In the genomic region with DNA sequence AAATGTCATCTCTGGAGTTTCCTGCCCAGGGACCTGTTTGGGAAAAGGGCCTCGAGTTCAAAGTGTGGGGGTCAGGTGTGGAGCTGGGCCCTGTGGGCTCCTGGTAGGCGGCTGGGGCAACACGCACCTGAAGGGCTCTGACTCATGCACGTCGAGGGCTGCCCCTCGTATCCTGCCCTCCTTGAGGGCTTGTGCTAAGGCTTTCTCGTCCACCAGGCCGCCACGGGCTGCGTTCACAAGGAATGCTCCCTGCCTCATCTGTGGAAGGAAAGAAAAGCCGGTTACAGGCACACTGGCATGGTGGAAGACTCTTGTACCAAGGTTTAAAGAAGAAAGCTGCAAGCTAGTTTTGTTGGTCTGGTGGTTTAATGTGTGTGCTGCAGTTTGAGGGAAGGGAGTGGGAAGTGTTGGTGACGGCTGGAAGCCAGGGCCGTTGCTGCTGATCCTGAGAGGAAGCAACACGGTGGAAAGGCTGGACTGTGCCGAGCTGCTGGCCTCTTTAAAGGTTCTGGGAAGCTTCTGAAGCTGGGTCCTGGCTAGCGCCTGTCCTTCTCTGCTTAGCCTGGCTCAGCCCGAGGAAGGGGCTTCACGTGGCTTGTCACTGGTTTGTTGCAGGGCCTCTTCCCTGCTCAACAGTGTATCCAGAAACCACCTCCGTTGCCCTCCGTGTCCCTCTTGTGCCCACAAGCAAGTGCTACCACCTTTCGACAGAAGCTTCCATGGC, we compare ENCODE assay signal across 2 cellular contexts.
A peak's percentile ranks its signal among the peaks of the same experiment; 100 is the strongest.
TF ChIP-seq lines count a peak whose summit lies in the region.

No MANE protein-coding gene starts in this region.

TF ChIP-seq in GM23338, 12 proteins besides CTCF, POLR2A, EP300 and RAD21 (continues in another document):
- TF ChIP-seq EZH2phosphoT487 (IDR thresholded peaks at IDR 0.05; ENCODE audit: unreplicated experiment) (no peak), STAT1 (IDR thresholded peaks at IDR 0.05; ENCODE audit: unreplicated experiment) (no peak), ZNF114 (CRISPR knock-in tag; IDR thresholded peaks at IDR 0.05) (no peak), POLR2AphosphoS5 (IDR thresholded peaks at IDR 0.05; ENCODE audit: low read depth) (no peak; the same call in 1 of the 2 replicates), ZNF331 (CRISPR knock-in tag; IDR thresholded peaks at IDR 0.05; ENCODE audit: low read depth) (no peak), CREB1 (CRISPR knock-in tag; IDR thresholded peaks at IDR 0.05; ENCODE audit: low read depth) (no peak), NANOG (IDR thresholded peaks at IDR 0.05; ENCODE audit: borderline replicate concordance) (no peak), JUNB (IDR thresholded peaks at IDR 0.05; ENCODE audit: unreplicated experiment) (no peak), EZH2 (IDR thresholded peaks at IDR 0.05; ENCODE audit: low read depth, unreplicated experiment) (no peak)
- TF ChIP-seq, protein P1, sequence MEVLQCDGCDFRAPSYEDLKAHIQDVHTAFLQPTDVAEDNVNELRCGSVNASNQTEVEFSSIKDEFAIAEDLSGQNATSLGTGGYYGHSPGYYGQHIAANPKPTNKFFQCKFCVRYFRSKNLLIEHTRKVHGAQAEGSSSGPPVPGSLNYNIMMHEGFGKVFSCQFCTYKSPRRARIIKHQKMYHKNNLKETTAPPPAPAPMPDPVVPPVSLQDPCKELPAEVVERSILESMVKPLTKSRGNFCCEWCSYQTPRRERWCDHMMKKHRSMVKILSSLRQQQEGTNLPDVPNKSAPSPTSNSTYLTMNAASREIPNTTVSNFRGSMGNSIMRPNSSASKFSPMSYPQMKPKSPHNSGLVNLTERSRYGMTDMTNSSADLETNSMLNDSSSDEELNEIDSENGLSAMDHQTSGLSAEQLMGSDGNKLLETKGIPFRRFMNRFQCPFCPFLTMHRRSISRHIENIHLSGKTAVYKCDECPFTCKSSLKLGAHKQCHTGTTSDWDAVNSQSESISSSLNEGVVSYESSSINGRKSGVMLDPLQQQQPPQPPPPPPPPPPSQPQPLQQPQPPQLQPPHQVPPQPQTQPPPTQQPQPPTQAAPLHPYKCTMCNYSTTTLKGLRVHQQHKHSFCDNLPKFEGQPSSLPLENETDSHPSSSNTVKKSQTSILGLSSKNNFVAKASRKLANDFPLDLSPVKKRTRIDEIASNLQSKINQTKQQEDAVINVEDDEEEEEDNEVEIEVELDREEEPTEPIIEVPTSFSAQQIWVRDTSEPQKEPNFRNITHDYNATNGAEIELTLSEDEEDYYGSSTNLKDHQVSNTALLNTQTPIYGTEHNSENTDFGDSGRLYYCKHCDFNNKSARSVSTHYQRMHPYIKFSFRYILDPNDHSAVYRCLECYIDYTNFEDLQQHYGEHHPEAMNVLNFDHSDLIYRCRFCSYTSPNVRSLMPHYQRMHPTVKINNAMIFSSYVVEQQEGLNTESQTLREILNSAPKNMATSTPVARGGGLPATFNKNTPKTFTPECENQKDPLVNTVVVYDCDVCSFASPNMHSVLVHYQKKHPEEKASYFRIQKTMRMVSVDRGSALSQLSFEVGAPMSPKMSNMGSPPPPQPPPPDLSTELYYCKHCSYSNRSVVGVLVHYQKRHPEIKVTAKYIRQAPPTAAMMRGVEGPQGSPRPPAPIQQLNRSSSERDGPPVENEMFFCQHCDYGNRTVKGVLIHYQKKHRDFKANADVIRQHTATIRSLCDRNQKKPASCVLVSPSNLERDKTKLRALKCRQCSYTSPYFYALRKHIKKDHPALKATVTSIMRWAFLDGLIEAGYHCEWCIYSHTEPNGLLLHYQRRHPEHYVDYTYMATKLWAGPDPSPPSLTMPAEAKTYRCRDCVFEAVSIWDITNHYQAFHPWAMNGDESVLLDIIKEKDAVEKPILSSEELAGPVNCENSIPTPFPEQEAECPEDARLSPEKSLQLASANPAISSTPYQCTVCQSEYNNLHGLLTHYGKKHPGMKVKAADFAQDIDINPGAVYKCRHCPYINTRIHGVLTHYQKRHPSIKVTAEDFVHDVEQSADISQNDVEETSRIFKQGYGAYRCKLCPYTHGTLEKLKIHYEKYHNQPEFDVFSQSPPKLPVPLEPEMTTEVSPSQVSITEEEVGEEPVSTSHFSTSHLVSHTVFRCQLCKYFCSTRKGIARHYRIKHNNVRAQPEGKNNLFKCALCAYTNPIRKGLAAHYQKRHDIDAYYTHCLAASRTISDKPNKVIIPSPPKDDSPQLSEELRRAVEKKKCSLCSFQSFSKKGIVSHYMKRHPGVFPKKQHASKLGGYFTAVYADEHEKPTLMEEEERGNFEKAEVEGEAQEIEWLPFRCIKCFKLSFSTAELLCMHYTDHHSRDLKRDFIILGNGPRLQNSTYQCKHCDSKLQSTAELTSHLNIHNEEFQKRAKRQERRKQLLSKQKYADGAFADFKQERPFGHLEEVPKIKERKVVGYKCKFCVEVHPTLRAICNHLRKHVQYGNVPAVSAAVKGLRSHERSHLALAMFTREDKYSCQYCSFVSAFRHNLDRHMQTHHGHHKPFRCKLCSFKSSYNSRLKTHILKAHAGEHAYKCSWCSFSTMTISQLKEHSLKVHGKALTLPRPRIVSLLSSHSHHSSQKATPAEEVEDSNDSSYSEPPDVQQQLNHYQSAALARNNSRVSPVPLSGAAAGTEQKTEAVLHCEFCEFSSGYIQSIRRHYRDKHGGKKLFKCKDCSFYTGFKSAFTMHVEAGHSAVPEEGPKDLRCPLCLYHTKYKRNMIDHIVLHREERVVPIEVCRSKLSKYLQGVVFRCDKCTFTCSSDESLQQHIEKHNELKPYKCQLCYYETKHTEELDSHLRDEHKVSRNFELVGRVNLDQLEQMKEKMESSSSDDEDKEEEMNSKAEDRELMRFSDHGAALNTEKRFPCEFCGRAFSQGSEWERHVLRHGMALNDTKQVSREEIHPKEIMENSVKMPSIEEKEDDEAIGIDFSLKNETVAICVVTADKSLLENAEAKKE (CRISPR knock-in tag; IDR thresholded peaks at IDR 0.05), result no peak
- TF ChIP-seq, protein P2, sequence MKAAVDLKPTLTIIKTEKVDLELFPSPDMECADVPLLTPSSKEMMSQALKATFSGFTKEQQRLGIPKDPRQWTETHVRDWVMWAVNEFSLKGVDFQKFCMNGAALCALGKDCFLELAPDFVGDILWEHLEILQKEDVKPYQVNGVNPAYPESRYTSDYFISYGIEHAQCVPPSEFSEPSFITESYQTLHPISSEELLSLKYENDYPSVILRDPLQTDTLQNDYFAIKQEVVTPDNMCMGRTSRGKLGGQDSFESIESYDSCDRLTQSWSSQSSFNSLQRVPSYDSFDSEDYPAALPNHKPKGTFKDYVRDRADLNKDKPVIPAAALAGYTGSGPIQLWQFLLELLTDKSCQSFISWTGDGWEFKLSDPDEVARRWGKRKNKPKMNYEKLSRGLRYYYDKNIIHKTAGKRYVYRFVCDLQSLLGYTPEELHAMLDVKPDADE (IDR thresholded peaks at IDR 0.05), result no peak

TF ChIP-seq in H1, 55 proteins besides CTCF, POLR2A, EP300 and RAD21:
- TF ChIP-seq KDM1A (IDR thresholded peaks at IDR 0.05; ENCODE audit: borderline replicate concordance, low read length) (no peak), POLR2AphosphoS5 (IDR thresholded peaks at IDR 0.05; ENCODE audit: low read depth, low read length) (peak; percentile 34; the same call in 1 of the 2 replicates), SIX5 (IDR thresholded peaks at IDR 0.05; ENCODE audit: low read depth, low read length) (no peak)
